ENCODE assay signal across 13 cellular contexts in the genomic region with DNA sequence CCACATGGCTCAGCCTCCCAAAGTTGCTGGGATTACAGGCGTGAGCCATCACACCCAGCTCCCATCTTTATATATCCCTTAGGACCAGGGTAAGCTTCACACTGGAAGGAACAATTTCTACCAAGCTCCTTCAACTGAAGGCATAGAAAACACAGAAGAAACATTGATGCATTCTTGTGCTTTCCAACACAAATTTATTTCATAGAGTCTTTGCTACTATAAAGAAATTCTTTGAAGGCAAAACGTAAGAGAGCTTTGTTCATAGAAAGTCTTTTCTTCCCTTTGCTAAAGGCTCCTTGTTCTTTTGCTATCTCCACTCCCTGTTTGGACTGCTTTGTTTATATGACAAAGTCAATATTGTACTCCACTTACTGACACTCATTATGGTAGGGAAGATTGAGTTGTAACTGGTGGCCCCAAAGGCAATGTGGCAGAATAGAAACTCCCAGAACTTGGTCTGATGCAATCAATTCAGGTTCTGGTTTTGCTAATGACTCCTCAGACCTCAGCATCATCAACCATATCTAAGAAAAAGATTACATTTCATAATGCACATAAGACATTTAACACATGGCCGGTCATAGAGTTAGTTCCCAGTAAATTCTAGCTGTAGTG.
A peak's percentile ranks its signal among the peaks of the same experiment; 100 is the strongest.
DNase-seq lines count a peak whose midpoint lies in the region; ATAC-seq lines count a peak whose summit lies in the region.
"Had no signal": no experiment of that assay in that cellular context is flagged by ENCODE, and none has a peak within 500 bp of the region (broad histone marks: within the 10 kb centered on the region; RNA-seq: fewer than 3 reads in every experiment).

No MANE protein-coding gene starts in this region.

- DNase-seq in Ammon's horn (ENCODE audit: low spot score) = peak; percentile 35
- peak; percentile 26 for DNase-seq in DMS53 treated with DMSO at 0.1 percent for 48 hours (lab: John Stamatoyannopoulos, UW; ENCODE audit: unreplicated experiment)
- peak; percentile 59 for DNase-seq in amniotic epithelial cell (ENCODE audit: low read depth)
- peak; percentile 81 for DNase-seq in medulla oblongata (ENCODE audit: extremely low spot score)
- DNase-seq in NCI-H774 (lab: John Stamatoyannopoulos, UW) = no peak
- no peak for DNase-seq in activated naive CD4-positive, alpha-beta T cell treated with anti-CD3 and anti-CD28 coated beads, Interleukin-2, amount 10 ng/mL, durations not matched to agents 7 days and 5 days
- DNase-seq: activated naive CD4-positive, alpha-beta T cell treated with Interleukin-2 at 50 U/mL for 16 hours; effector memory CD8-positive, alpha-beta T cell; IMR-90; NCI-H2029 treated with DMSO at 0.1 percent for 48 hours; NCI-H526 treated with DMSO at 0.1 percent for 48 hours; right cardiac atrium had no signal

- no peaks in the 10 kb centered on the region for H3K9me3 Mint-ChIP-seq in activated naive CD4-positive, alpha-beta T cell treated with anti-CD3 and anti-CD28 coated beads, Interleukin-2, amount 10 ng/mL, durations not matched to agents 7 days and 5 days
- H3K9me3 Mint-ChIP-seq: effector memory CD8-positive, alpha-beta T cell had no signal

- no peak for ATAC-seq in GM21423 (IDR thresholded peaks at IDR 0.05; ENCODE audit: unreplicated experiment)
- ATAC-seq: effector memory CD8-positive, alpha-beta T cell; right cardiac atrium had no signal

- peaks cover 28% of the 10 kb centered on the region for H3K27me3 Mint-ChIP-seq in activated naive CD4-positive, alpha-beta T cell treated with anti-CD3 and anti-CD28 coated beads, Interleukin-2, amount 10 ng/mL, durations not matched to agents 7 days and 5 days

- CTCF ChIA-PET in activated naive CD4-positive, alpha-beta T cell treated with anti-CD3 and anti-CD28 coated beads, Interleukin-2, amount 10 ng/mL, durations not matched to agents 7 days and 5 days (lab: Charles Lee) = no interaction called here

- H3K27ac Mint-ChIP-seq in activated naive CD4-positive, alpha-beta T cell treated with anti-CD3 and anti-CD28 coated beads, Interleukin-2, amount 10 ng/mL, durations not matched to agents 7 days and 5 days = no peak overlapping the region
- H3K27ac Mint-ChIP-seq: effector memory CD8-positive, alpha-beta T cell had no signal

- H3K4me3 Mint-ChIP-seq in activated naive CD4-positive, alpha-beta T cell treated with anti-CD3 and anti-CD28 coated beads, Interleukin-2, amount 10 ng/mL, durations not matched to agents 7 days and 5 days = no peak overlapping the region
- H3K4me3 Mint-ChIP-seq: effector memory CD8-positive, alpha-beta T cell had no signal

- no peaks in the 10 kb centered on the region for H3K36me3 Mint-ChIP-seq in activated naive CD4-positive, alpha-beta T cell treated with anti-CD3 and anti-CD28 coated beads, Interleukin-2, amount 10 ng/mL, durations not matched to agents 7 days and 5 days

- H3K4me1 Mint-ChIP-seq in activated naive CD4-positive, alpha-beta T cell treated with anti-CD3 and anti-CD28 coated beads, Interleukin-2, amount 10 ng/mL, durations not matched to agents 7 days and 5 days = no peaks in the 10 kb centered on the region

Comparison
In these comparisons a context has a peak if more than half of its experiments do, and no peak if none do; other contexts are left out.
1. DNase-seq: peak in Ammon's horn (single experiment), DMS53 treated with DMSO at 0.1 percent for 48 hours (single experiment), amniotic epithelial cell (single experiment) and medulla oblongata (single experiment); none in NCI-H774 (single experiment) and activated naive CD4-positive, alpha-beta T cell treated with anti-CD3 and anti-CD28 coated beads, Interleukin-2, amount 10 ng/mL, durations not matched to agents 7 days and 5 days (single experiment).